In genomic region chr10:15591431-15591830, GRCh38 we compare ENCODE assay signal across 3 cellular contexts.
"Had no signal": no experiment of that assay in that cellular context is flagged by ENCODE, and none has a peak within 500 bp of the region (broad histone marks: within the 10 kb centered on the region; RNA-seq: fewer than 3 reads in every experiment).

No MANE protein-coding gene starts in this region.

- DNase-seq: GDM1, GF-D8 had no signal

- H3K4me3 ChIP-seq: GM12878 had no signal

- ATAC-seq: GM12878 had no signal
